Comparison of ENCODE assay signal across 8 cellular contexts in genomic region chr19:45509692-45510015, GRCh38. TPM values are rescaled to one million over a fixed set of nuclear protein-coding genes. Genes with fewer than 3 reads are reported as not detected.
A peak's percentile ranks its signal among the peaks of the same experiment; 100 is the strongest.
DNase-seq lines count a peak whose midpoint lies in the region; ATAC-seq and TF ChIP-seq lines count a peak whose summit lies in the region.

No MANE protein-coding gene starts in this region.

- H3K4me1 ChIP-seq in skeletal muscle satellite cell (ENCODE audit: control insufficient read depth, insufficient read depth, low read length): peaks cover 31% of the 10 kb centered on the region

- H3K9me3 ChIP-seq in skeletal muscle satellite cell (replicated peaks; ENCODE audit: low read length): no peaks in the 10 kb centered on the region

- DNase-seq in GM12865 (ENCODE audit: low read depth) (no peak), foreskin fibroblast (no peak), GF-D8 (lab: John Stamatoyannopoulos, UW) (no peak), ureter (ENCODE audit: low spot score) (no peak)

- H3K4me3 ChIP-seq in GM12865 (ENCODE audit: low read depth, low read length) (peak overlapping the region; percentile 95), WI38 (ENCODE audit: low read depth, low read length) (peak overlapping the region; percentile 83), foreskin fibroblast (ENCODE audit: low read depth in 1 of 2, low read length in 2 of 2) (peak overlapping the region; percentile 80 to 99), skeletal muscle satellite cell (ENCODE audit: low read length) (peak overlapping the region; percentile 77)

- H3K36me3 ChIP-seq in skeletal muscle satellite cell (ENCODE audit: insufficient read depth, low read length): peaks cover 26% of the 10 kb centered on the region

- TF ChIP-seq CTCF in GM12865 (IDR thresholded peaks at IDR 0.05; ENCODE audit: insufficient read depth, low read depth, low read length, missing control alignments) (no peak), WI38 (IDR thresholded peaks at IDR 0.05; ENCODE audit: low read depth, low read length) (no peak), foreskin fibroblast (IDR thresholded peaks at IDR 0.05; ENCODE audit: low read depth, low read length) (no peak)

- H3K9ac ChIP-seq in skeletal muscle satellite cell (ENCODE audit: low read depth, low read length): peak overlapping the region; percentile 69

- no peak for ATAC-seq in HG03520 (IDR thresholded peaks at IDR 0.05; ENCODE audit: unreplicated experiment)
- ATAC-seq in HG02798 (IDR thresholded peaks at IDR 0.05; ENCODE audit: poor library complexity, unreplicated experiment): no peak

- peak overlapping the region; percentile 93 for H3K4me2 ChIP-seq in skeletal muscle satellite cell (ENCODE audit: low read length)

- H3K27me3 ChIP-seq in skeletal muscle satellite cell (ENCODE audit: control insufficient read depth, insufficient read depth, low read length): no peaks in the 10 kb centered on the region

RNA-seq across cellular contexts. Expression of gene VASP, which starts 2.4 kb away (rescaled TPM):
- 81.9 and 97.9 TPM in 2 replicates for total RNA-seq in skeletal muscle satellite cell (2012; rRNA removed)
- 90.1 TPM for total RNA-seq in ureter

RNA-seq across cellular contexts. Expression of gene PPM1N, which starts 11.4 kb away (rescaled TPM):
- 1.3 and 1.8 TPM in 2 replicates for total RNA-seq in skeletal muscle satellite cell (2012; rRNA removed)
- total RNA-seq in ureter: 1.4 TPM

RNA-seq across cellular contexts. Expression of gene RTN2, which starts 12.8 kb away (rescaled TPM):
- total RNA-seq in skeletal muscle satellite cell (2012; rRNA removed): 5.1 and 5.7 TPM in 2 replicates
- 5.8 TPM for total RNA-seq in ureter

RNA-seq across cellular contexts. Expression of gene FOSB, which starts 41.9 kb away (rescaled TPM):
- total RNA-seq in skeletal muscle satellite cell (2012; rRNA removed): 0.66 and 1.0 TPM in 2 replicates
- 1.5 TPM for total RNA-seq in ureter
